ENCODE assay signal across 1 cellular context in genomic region chrX:57295679-57296078, GRCh38. TPM values are rescaled to one million over a fixed set of nuclear protein-coding genes. Genes with fewer than 3 reads are reported as not detected.
"Had no signal": no experiment of that assay in that cellular context is flagged by ENCODE, and none has a peak within 500 bp of the region (broad histone marks: within the 10 kb centered on the region; RNA-seq: fewer than 3 reads in every experiment).

No MANE protein-coding gene starts in this region.

RNA-seq across cellular contexts. Expression of gene FAAH2, which starts 9.2 kb away (rescaled TPM):
- total RNA-seq: IMR-90 had no signal
- polyA plus RNA-seq: IMR-90 had no signal
